In the genomic region with DNA sequence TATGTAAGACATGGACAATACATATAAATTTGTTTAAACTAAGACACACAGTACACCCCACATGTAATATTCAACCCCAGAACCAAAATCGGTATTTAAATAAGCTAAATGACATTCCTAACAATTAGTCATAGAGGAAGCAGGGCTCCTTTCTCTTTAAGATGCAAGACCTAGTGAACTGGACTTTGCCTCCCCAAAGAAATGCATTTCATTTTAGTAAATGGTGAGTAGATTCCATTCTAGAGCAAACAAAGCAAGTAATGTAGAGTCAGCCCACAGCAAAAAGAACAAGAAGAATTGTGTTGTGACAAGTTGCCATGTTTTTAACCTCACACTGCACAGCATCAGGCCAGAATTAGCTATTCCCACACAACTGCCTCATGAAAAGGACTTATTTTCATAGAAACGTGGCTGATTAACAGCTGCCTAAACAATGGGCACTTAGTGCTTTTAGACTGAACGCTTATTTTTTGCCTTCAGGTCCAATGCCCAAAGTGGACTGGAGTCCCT, we compare ENCODE assay signal across 14 cellular contexts. TPM values are rescaled to one million over a fixed set of nuclear protein-coding genes. Genes with fewer than 3 reads are reported as not detected.
DNase-seq lines count a peak whose midpoint lies in the region; ATAC-seq, FAIRE-seq and TF ChIP-seq lines count a peak whose summit lies in the region.
"Had no signal": no experiment of that assay in that cellular context is flagged by ENCODE, and none has a peak within 500 bp of the region (broad histone marks: within the 10 kb centered on the region; RNA-seq: fewer than 3 reads in every experiment).

No MANE protein-coding gene starts in this region.

- peak overlapping the region; percentile 7 for H3K27ac Mint-ChIP-seq in neural crest cell (ENCODE audit: unreplicated experiment)
- no peak overlapping the region for H3K27ac Mint-ChIP-seq in activated naive CD4-positive, alpha-beta T cell treated with anti-CD3 and anti-CD28 coated beads, Interleukin-2, amount 50 U/mL, for 72 hours
- H3K27ac Mint-ChIP-seq: activated naive CD8-positive, alpha-beta T cell treated with anti-CD3 and anti-CD28 coated beads, Interleukin-2, amount 10 ng/mL, durations not matched to agents 7 days and 5 days had no signal

- H3K9me3 Mint-ChIP-seq in neural crest cell = no peaks in the 10 kb centered on the region
- no peaks in the 10 kb centered on the region for H3K9me3 Mint-ChIP-seq in activated naive CD4-positive, alpha-beta T cell treated with anti-CD3 and anti-CD28 coated beads, Interleukin-2, amount 50 U/mL, for 72 hours
- H3K9me3 Mint-ChIP-seq: activated naive CD8-positive, alpha-beta T cell treated with anti-CD3 and anti-CD28 coated beads, Interleukin-2, amount 10 ng/mL, durations not matched to agents 7 days and 5 days had no signal

- no peaks in the 10 kb centered on the region for H3K27me3 Mint-ChIP-seq in neural crest cell (ENCODE audit: low read depth)
- H3K27me3 Mint-ChIP-seq: activated naive CD8-positive, alpha-beta T cell treated with anti-CD3 and anti-CD28 coated beads, Interleukin-2, amount 10 ng/mL, durations not matched to agents 7 days and 5 days had no signal

- no peak for FAIRE-seq in H54 (lab: Jason Lieb, UNC)
- FAIRE-seq: endometrium had no signal

- no peak overlapping the region for H3K4me3 Mint-ChIP-seq in neural crest cell
- H3K4me3 Mint-ChIP-seq: activated naive CD8-positive, alpha-beta T cell treated with anti-CD3 and anti-CD28 coated beads, Interleukin-2, amount 10 ng/mL, durations not matched to agents 7 days and 5 days had no signal

- peak; percentile 69 for DNase-seq in Ammon's horn (ENCODE audit: low spot score)
- peak; percentile 53 for DNase-seq in M059J (ENCODE audit: low read depth)
- peak; percentile 52 for DNase-seq in dermis blood vessel endothelial cell
- DNase-seq in neural crest cell (ENCODE audit: low read depth, low spot score) = no peak
- no peak for DNase-seq in H54 (ENCODE audit: insufficient read length, low spot score)
- no peak for DNase-seq in activated naive CD4-positive, alpha-beta T cell treated with anti-CD3 and anti-CD28 coated beads, Interleukin-2, amount 50 U/mL, for 72 hours (ENCODE audit: low spot score in 2 of 2)
- DNase-seq in NCI-H1694 treated with DMSO at 0.1 percent for 48 hours (lab: John Stamatoyannopoulos, UW) = no peak
- DNase-seq: activated CD4-positive, alpha-beta T cell treated with anti-CD3 and anti-CD28 coated beads for 4 hours; activated naive CD8-positive, alpha-beta T cell treated with anti-CD3 and anti-CD28 coated beads, Interleukin-2, amount 10 ng/mL, durations not matched to agents 7 days and 5 days; NCI-H146; right lobe of liver; upper lobe of left lung had no signal

- TF ChIP-seq CTCF in neural crest cell (conservative IDR thresholded peaks at IDR 0.05) = no peak

- peaks cover 28% of the 10 kb centered on the region for H3K4me1 Mint-ChIP-seq in neural crest cell

- TF ChIP-seq POLR2A in H54 (IDR thresholded peaks at IDR 0.05; ENCODE audit: low read depth, low read length) = no peak

- H3K36me3 Mint-ChIP-seq in neural crest cell (ENCODE audit: low read depth) = peaks cover 10% of the 10 kb centered on the region
- no peaks in the 10 kb centered on the region for H3K36me3 Mint-ChIP-seq in activated naive CD4-positive, alpha-beta T cell treated with anti-CD3 and anti-CD28 coated beads, Interleukin-2, amount 50 U/mL, for 72 hours

- ATAC-seq in activated naive CD4-positive, alpha-beta T cell treated with anti-CD3 and anti-CD28 coated beads, Interleukin-2, amount 50 U/mL, for 72 hours = no peak
- ATAC-seq in HG02981 (IDR thresholded peaks at IDR 0.05; ENCODE audit: unreplicated experiment) = no peak

RNA-seq across cellular contexts. Expression of gene DNAJC7, which starts 14.4 kb away (rescaled TPM):
- total RNA-seq in M059J (2014; rRNA removed; shearing (Covaris generic)) = 66.6 TPM in 2 replicates
- total RNA-seq in dermis blood vessel endothelial cell = 68.2 and 89.0 TPM in 2 replicates
- total RNA-seq in neural crest cell = 126 and 138 TPM in 2 replicates
- total RNA-seq in activated naive CD4-positive, alpha-beta T cell treated with anti-CD3 and anti-CD28 coated beads, Interleukin-2, amount 50 U/mL, for 72 hours = 100 to 1,000 TPM; 109 to 122 TPM

RNA-seq across cellular contexts. Expression of gene NKIRAS2, which starts 17.0 kb away (rescaled TPM):
- 46.5 and 48.8 TPM in 2 replicates for total RNA-seq in M059J (2014; rRNA removed; shearing (Covaris generic))
- total RNA-seq in dermis blood vessel endothelial cell = 44.2 and 46.6 TPM in 2 replicates
- total RNA-seq in neural crest cell = 59.2 and 60.2 TPM in 2 replicates
- total RNA-seq in activated naive CD4-positive, alpha-beta T cell treated with anti-CD3 and anti-CD28 coated beads, Interleukin-2, amount 50 U/mL, for 72 hours = 10 to 100 TPM; 16.7 to 17.5 TPM

RNA-seq across cellular contexts. Expression of gene CNP, which starts 36.3 kb away (rescaled TPM):
- total RNA-seq in M059J (2014; rRNA removed; shearing (Covaris generic)) = 65.8 and 108 TPM in 2 replicates
- total RNA-seq in dermis blood vessel endothelial cell (48.7 and 63.1 TPM in 2 replicates), neural crest cell (213 and 230 TPM in 2 replicates)
- 10 to 100 TPM; 63.1 to 85.3 TPM for total RNA-seq in activated naive CD4-positive, alpha-beta T cell treated with anti-CD3 and anti-CD28 coated beads, Interleukin-2, amount 50 U/mL, for 72 hours

RNA-seq across cellular contexts. Expression of gene C17orf113, which starts 47.6 kb away (rescaled TPM):
- 0.17 and 0.44 TPM in 2 replicates for total RNA-seq in M059J (2014; rRNA removed; shearing (Covaris generic))
- total RNA-seq in dermis blood vessel endothelial cell (0.17 and 0.33 TPM in 2 replicates), neural crest cell (2.0 and 2.2 TPM in 2 replicates)
- under 1 TPM; 0.16 to 0.37 TPM for total RNA-seq in activated naive CD4-positive, alpha-beta T cell treated with anti-CD3 and anti-CD28 coated beads, Interleukin-2, amount 50 U/mL, for 72 hours

Comparison
In these comparisons a context has a peak if more than half of its experiments do, and no peak if none do; other contexts are left out.
1. DNase-seq: peak in Ammon's horn (single experiment), M059J (single experiment) and dermis blood vessel endothelial cell (single experiment); none in neural crest cell (single experiment), H54 (single experiment), activated naive CD4-positive, alpha-beta T cell treated with anti-CD3 and anti-CD28 coated beads, Interleukin-2, amount 50 U/mL, for 72 hours (0 of 2) and NCI-H1694 treated with DMSO at 0.1 percent for 48 hours (single experiment).